In the genomic region with DNA sequence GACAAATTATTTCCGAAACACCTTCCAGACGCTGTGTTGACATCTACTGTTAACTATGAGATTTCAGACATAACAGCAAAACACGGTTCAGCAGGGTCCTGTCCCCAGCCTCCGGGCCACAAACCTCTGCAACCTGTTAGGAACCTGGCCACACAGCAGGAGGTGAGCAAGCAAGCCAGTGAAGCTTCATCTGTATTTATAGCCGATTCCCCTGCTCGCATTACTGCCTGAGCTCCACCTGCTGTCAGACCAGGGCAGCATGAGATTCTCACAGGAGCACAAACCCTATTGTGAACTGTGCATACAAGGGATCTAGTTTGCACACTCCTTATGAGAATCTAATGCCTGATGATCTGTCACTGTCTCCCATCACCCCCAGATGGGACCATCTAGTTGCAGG, we compare ENCODE assay signal across 1 cellular context.
TF ChIP-seq lines count a peak whose summit lies in the region.

No MANE protein-coding gene starts in this region.

TF ChIP-seq in GM23338, 12 proteins besides CTCF, POLR2A, EP300 and RAD21 (continued from another document):
- TF ChIP-seq, protein P1, sequence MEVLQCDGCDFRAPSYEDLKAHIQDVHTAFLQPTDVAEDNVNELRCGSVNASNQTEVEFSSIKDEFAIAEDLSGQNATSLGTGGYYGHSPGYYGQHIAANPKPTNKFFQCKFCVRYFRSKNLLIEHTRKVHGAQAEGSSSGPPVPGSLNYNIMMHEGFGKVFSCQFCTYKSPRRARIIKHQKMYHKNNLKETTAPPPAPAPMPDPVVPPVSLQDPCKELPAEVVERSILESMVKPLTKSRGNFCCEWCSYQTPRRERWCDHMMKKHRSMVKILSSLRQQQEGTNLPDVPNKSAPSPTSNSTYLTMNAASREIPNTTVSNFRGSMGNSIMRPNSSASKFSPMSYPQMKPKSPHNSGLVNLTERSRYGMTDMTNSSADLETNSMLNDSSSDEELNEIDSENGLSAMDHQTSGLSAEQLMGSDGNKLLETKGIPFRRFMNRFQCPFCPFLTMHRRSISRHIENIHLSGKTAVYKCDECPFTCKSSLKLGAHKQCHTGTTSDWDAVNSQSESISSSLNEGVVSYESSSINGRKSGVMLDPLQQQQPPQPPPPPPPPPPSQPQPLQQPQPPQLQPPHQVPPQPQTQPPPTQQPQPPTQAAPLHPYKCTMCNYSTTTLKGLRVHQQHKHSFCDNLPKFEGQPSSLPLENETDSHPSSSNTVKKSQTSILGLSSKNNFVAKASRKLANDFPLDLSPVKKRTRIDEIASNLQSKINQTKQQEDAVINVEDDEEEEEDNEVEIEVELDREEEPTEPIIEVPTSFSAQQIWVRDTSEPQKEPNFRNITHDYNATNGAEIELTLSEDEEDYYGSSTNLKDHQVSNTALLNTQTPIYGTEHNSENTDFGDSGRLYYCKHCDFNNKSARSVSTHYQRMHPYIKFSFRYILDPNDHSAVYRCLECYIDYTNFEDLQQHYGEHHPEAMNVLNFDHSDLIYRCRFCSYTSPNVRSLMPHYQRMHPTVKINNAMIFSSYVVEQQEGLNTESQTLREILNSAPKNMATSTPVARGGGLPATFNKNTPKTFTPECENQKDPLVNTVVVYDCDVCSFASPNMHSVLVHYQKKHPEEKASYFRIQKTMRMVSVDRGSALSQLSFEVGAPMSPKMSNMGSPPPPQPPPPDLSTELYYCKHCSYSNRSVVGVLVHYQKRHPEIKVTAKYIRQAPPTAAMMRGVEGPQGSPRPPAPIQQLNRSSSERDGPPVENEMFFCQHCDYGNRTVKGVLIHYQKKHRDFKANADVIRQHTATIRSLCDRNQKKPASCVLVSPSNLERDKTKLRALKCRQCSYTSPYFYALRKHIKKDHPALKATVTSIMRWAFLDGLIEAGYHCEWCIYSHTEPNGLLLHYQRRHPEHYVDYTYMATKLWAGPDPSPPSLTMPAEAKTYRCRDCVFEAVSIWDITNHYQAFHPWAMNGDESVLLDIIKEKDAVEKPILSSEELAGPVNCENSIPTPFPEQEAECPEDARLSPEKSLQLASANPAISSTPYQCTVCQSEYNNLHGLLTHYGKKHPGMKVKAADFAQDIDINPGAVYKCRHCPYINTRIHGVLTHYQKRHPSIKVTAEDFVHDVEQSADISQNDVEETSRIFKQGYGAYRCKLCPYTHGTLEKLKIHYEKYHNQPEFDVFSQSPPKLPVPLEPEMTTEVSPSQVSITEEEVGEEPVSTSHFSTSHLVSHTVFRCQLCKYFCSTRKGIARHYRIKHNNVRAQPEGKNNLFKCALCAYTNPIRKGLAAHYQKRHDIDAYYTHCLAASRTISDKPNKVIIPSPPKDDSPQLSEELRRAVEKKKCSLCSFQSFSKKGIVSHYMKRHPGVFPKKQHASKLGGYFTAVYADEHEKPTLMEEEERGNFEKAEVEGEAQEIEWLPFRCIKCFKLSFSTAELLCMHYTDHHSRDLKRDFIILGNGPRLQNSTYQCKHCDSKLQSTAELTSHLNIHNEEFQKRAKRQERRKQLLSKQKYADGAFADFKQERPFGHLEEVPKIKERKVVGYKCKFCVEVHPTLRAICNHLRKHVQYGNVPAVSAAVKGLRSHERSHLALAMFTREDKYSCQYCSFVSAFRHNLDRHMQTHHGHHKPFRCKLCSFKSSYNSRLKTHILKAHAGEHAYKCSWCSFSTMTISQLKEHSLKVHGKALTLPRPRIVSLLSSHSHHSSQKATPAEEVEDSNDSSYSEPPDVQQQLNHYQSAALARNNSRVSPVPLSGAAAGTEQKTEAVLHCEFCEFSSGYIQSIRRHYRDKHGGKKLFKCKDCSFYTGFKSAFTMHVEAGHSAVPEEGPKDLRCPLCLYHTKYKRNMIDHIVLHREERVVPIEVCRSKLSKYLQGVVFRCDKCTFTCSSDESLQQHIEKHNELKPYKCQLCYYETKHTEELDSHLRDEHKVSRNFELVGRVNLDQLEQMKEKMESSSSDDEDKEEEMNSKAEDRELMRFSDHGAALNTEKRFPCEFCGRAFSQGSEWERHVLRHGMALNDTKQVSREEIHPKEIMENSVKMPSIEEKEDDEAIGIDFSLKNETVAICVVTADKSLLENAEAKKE (CRISPR knock-in tag; IDR thresholded peaks at IDR 0.05): no peak
- TF ChIP-seq STAT1 (IDR thresholded peaks at IDR 0.05; ENCODE audit: unreplicated experiment): no peak
- TF ChIP-seq, protein P2, sequence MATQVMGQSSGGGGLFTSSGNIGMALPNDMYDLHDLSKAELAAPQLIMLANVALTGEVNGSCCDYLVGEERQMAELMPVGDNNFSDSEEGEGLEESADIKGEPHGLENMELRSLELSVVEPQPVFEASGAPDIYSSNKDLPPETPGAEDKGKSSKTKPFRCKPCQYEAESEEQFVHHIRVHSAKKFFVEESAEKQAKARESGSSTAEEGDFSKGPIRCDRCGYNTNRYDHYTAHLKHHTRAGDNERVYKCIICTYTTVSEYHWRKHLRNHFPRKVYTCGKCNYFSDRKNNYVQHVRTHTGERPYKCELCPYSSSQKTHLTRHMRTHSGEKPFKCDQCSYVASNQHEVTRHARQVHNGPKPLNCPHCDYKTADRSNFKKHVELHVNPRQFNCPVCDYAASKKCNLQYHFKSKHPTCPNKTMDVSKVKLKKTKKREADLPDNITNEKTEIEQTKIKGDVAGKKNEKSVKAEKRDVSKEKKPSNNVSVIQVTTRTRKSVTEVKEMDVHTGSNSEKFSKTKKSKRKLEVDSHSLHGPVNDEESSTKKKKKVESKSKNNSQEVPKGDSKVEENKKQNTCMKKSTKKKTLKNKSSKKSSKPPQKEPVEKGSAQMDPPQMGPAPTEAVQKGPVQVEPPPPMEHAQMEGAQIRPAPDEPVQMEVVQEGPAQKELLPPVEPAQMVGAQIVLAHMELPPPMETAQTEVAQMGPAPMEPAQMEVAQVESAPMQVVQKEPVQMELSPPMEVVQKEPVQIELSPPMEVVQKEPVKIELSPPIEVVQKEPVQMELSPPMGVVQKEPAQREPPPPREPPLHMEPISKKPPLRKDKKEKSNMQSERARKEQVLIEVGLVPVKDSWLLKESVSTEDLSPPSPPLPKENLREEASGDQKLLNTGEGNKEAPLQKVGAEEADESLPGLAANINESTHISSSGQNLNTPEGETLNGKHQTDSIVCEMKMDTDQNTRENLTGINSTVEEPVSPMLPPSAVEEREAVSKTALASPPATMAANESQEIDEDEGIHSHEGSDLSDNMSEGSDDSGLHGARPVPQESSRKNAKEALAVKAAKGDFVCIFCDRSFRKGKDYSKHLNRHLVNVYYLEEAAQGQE (IDR thresholded peaks at IDR 0.05; ENCODE audit: unreplicated experiment): no peak
- TF ChIP-seq EZH2phosphoT487 (IDR thresholded peaks at IDR 0.05; ENCODE audit: unreplicated experiment): no peak
- TF ChIP-seq CREB1 (CRISPR knock-in tag; IDR thresholded peaks at IDR 0.05; ENCODE audit: low read depth): no peak
- no peak for TF ChIP-seq EZH2 (IDR thresholded peaks at IDR 0.05; ENCODE audit: low read depth, unreplicated experiment)
